ENCODE assay signal across 8 cellular contexts in the genomic region with DNA sequence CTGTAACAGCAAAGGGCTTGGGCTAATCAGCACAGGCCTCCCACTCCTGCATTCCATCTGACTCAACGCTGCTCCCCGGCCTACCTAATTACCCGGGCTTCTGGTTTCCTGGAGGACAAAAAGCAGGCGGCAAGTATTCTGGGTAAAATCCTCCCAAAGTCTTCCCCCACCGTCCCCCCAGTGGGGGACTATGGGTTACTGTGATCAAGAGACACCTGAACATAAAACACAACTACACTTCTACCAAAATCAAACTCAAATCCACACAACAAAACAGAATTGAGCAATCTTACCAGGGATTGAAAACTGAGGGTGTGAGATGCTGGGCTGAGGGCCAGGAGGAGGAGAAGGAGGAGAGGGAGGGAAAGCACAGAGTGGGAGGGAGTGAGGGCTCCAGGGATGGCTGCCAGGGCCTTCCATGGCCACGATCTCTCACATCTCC. TPM values are rescaled to one million over a fixed set of nuclear protein-coding genes. Genes with fewer than 3 reads are reported as not detected.
A peak's percentile ranks its signal among the peaks of the same experiment; 100 is the strongest.
DNase-seq lines count a peak whose midpoint lies in the region; ATAC-seq and TF ChIP-seq lines count a peak whose summit lies in the region.

No MANE protein-coding gene starts in this region.

- peaks cover 10 to 35% of the 10 kb centered on the region in 2 donors for H3K4me1 ChIP-seq in thoracic aorta (ENCODE audit: control insufficient read depth in 1 of 2, low read depth in 2 of 2)

- H3K36me3 ChIP-seq in thoracic aorta, result peaks cover 28% of the 10 kb centered on the region

- H3K4me3 ChIP-seq in thoracic aorta, result peak overlapping the region; percentile 69

- no peak for TF ChIP-seq CTCF in thoracic aorta (IDR thresholded peaks at IDR 0.05)

- no peaks in the 10 kb centered on the region for H3K27me3 ChIP-seq in thoracic aorta (replicated peaks; ENCODE audit: insufficient read depth)

- DNase-seq in LHCN-M2 (ENCODE audit: low read depth) (peak; percentile 85), cerebellum (ENCODE audit: low spot score) (peak; percentile 69), left lobe of liver (ENCODE audit: low spot score) (peak; percentile 66), thoracic aorta (ENCODE audit: low spot score) (no peak), T-helper 9 cell (no peak), NCI-H748 treated with DMSO at 0.1 percent for 48 hours (lab: John Stamatoyannopoulos, UW) (no peak)

- peak; percentile 72 for ATAC-seq in left lobe of liver
- peak; percentile 80 for ATAC-seq in thoracic aorta (ENCODE audit: insufficient number of reproducible peaks, low FRiP score, low read depth)
- ATAC-seq in GM19023 (IDR thresholded peaks at IDR 0.05; ENCODE audit: unreplicated experiment), result no peak
- ATAC-seq in HG03175 (IDR thresholded peaks at IDR 0.05; ENCODE audit: unreplicated experiment), result no peak

- H3K9me3 ChIP-seq in thoracic aorta, result no peaks in the 10 kb centered on the region

- peak overlapping the region; percentile 93 to 97 for H3K27ac ChIP-seq in thoracic aorta

RNA-seq across cellular contexts. Expression of a gene that starts 8.9 kb away (rescaled TPM):
- total RNA-seq in LHCN-M2 (2014; rRNA removed) (29.8 and 37.9 TPM in 2 replicates), cerebellum (15.7 TPM), left lobe of liver (12.0 TPM), thoracic aorta (100 to 1,000 TPM in 1 of 2 donors, 10 to 100 TPM in 1; 59.6 to 101 TPM)
- polyA plus RNA-seq in LHCN-M2 (2012), result 20.4 TPM

RNA-seq across cellular contexts. Expression of a gene that starts 22.4 kb away (rescaled TPM):
- total RNA-seq in LHCN-M2 (2014; rRNA removed) (69.2 and 70.4 TPM in 2 replicates), cerebellum (122 TPM), left lobe of liver (31.1 TPM), thoracic aorta (10 to 100 TPM; 38.3 to 90.7 TPM)
- 59.9 TPM for polyA plus RNA-seq in LHCN-M2 (2012)

RNA-seq across cellular contexts. Expression of a gene that starts 31.9 kb away (rescaled TPM):
- total RNA-seq in LHCN-M2 (2014; rRNA removed), result 4.3 and 4.5 TPM in 2 replicates
- 2.6 TPM for polyA plus RNA-seq in LHCN-M2 (2012)
- total RNA-seq in cerebellum, result 37.4 TPM
- total RNA-seq in left lobe of liver, result 0.45 TPM
- total RNA-seq in thoracic aorta, result 1 to 10 TPM; 1.3 to 3.0 TPM

RNA-seq across cellular contexts. Expression of a gene that starts 59.4 kb away (rescaled TPM):
- total RNA-seq in LHCN-M2 (2014; rRNA removed), result 19.6 and 32.5 TPM in 2 replicates
- 6.9 TPM for polyA plus RNA-seq in LHCN-M2 (2012)
- 7.4 TPM for total RNA-seq in cerebellum
- total RNA-seq in left lobe of liver, result 8.4 TPM
- 100 to 1,000 TPM in 1 of 2 donors, 10 to 100 TPM in 1; 93.9 to 102 TPM for total RNA-seq in thoracic aorta

Comparison
In these comparisons a context has a peak if more than half of its experiments do, and no peak if none do; other contexts are left out.
1. DNase-seq: peak in LHCN-M2 (single experiment), cerebellum (single experiment) and left lobe of liver (single experiment); none in thoracic aorta (single experiment), T-helper 9 cell (single experiment) and NCI-H748 treated with DMSO at 0.1 percent for 48 hours (single experiment).
2. ATAC-seq: peak in left lobe of liver (single experiment) and thoracic aorta (single experiment); none in GM19023 (single experiment) and HG03175 (single experiment).